In genomic region chr5:143569213-143569663, GRCh38 we compare ENCODE assay signal across 1 cellular context.
TF ChIP-seq lines count a peak whose summit lies in the region.

No MANE protein-coding gene starts in this region.

TF ChIP-seq in HepG2, 621 proteins besides CTCF, POLR2A, EP300 and RAD21 (continued from another document and continues in another):
- TF ChIP-seq CHCHD3 (CRISPR knock-in tag; IDR thresholded peaks at IDR 0.05) (no peak), GATAD2A (CRISPR knock-in tag; IDR thresholded peaks at IDR 0.05) (peak; percentile 81), IKZF4 (CRISPR knock-in tag; IDR thresholded peaks at IDR 0.05; ENCODE audit: borderline replicate concordance, low read depth, not compliant biosample characterization) (no peak), KAT8 (CRISPR knock-in tag; IDR thresholded peaks at IDR 0.05) (no peak), ZNF720 (CRISPR knock-in tag; IDR thresholded peaks at IDR 0.05) (no peak), IRX3 (CRISPR knock-in tag; IDR thresholded peaks at IDR 0.05; ENCODE audit: borderline replicate concordance, low read depth) (no peak), ZNF777 (CRISPR knock-in tag; IDR thresholded peaks at IDR 0.05) (no peak), HOXA9 (CRISPR knock-in tag; IDR thresholded peaks at IDR 0.05; ENCODE audit: borderline replicate concordance) (no peak), MEIS1 (CRISPR knock-in tag; IDR thresholded peaks at IDR 0.05; ENCODE audit: borderline replicate concordance) (no peak), RFX3 (CRISPR knock-in tag; IDR thresholded peaks at IDR 0.05) (no peak), U2AF2 (IDR thresholded peaks at IDR 0.05; ENCODE audit: low read depth, low read length) (no peak), KDM1A (CRISPR knock-in tag; IDR thresholded peaks at IDR 0.05) (no peak), ZNF382 (CRISPR knock-in tag; IDR thresholded peaks at IDR 0.05; ENCODE audit: borderline replicate concordance) (no peak), ZNF337 (CRISPR knock-in tag; IDR thresholded peaks at IDR 0.05; ENCODE audit: borderline replicate concordance, low read depth) (no peak), FOXM1 (CRISPR knock-in tag; IDR thresholded peaks at IDR 0.05) (no peak), ZNF784 (CRISPR knock-in tag; IDR thresholded peaks at IDR 0.05; ENCODE audit: borderline replicate concordance) (no peak), ZFP36 (IDR thresholded peaks at IDR 0.05; ENCODE audit: borderline replicate concordance, low read depth, low read length, partially characterized antibody) (no peak), ZBTB1 (CRISPR knock-in tag; IDR thresholded peaks at IDR 0.05; ENCODE audit: borderline replicate concordance) (no peak), GFI1 (CRISPR knock-in tag; IDR thresholded peaks at IDR 0.05; ENCODE audit: borderline replicate concordance) (no peak), NFIC (IDR thresholded peaks at IDR 0.05; ENCODE audit: low read length) (peak; percentile 57; the same call in 1 of the 2 replicates), NCOR1 (IDR thresholded peaks at IDR 0.05; ENCODE audit: borderline replicate concordance, low read length) (peak; percentile 71; the same call in 1 of the 2 replicates), ZNF263 (CRISPR knock-in tag; IDR thresholded peaks at IDR 0.05) (no peak), RBAK (CRISPR knock-in tag; IDR thresholded peaks at IDR 0.05) (no peak), ATM (IDR thresholded peaks at IDR 0.05; ENCODE audit: borderline replicate concordance) (no peak), ARNT (IDR thresholded peaks at IDR 0.05) (no peak), CEBPG (CRISPR knock-in tag; IDR thresholded peaks at IDR 0.05) (peak; percentile 74), SNRNP70 (IDR thresholded peaks at IDR 0.05; ENCODE audit: low read depth, low read length) (no peak), ZNF570 (CRISPR knock-in tag; IDR thresholded peaks at IDR 0.05; ENCODE audit: borderline replicate concordance) (no peak), MTF2 (CRISPR knock-in tag; IDR thresholded peaks at IDR 0.05; ENCODE audit: borderline replicate concordance) (no peak), ZBTB7A (CRISPR knock-in tag; IDR thresholded peaks at IDR 0.05) (no peak), HMG20A (CRISPR knock-in tag; IDR thresholded peaks at IDR 0.05; ENCODE audit: borderline replicate concordance) (no peak), NONO (IDR thresholded peaks at IDR 0.05) (no peak), NONO (CRISPR knock-in tag; conservative IDR thresholded peaks at IDR 0.05) (peak; percentile 34; the same call in 1 of the 2 replicates), SP140L (CRISPR knock-in tag; IDR thresholded peaks at IDR 0.05; ENCODE audit: borderline replicate concordance) (no peak), RCOR2 (CRISPR knock-in tag; IDR thresholded peaks at IDR 0.05) (no peak), ZNF629 (CRISPR knock-in tag; conservative IDR thresholded peaks at IDR 0.05) (no peak), POGZ (CRISPR knock-in tag; IDR thresholded peaks at IDR 0.05) (peak; percentile 53; the same call in 1 of the 2 replicates)
- TF ChIP-seq, protein P1, sequence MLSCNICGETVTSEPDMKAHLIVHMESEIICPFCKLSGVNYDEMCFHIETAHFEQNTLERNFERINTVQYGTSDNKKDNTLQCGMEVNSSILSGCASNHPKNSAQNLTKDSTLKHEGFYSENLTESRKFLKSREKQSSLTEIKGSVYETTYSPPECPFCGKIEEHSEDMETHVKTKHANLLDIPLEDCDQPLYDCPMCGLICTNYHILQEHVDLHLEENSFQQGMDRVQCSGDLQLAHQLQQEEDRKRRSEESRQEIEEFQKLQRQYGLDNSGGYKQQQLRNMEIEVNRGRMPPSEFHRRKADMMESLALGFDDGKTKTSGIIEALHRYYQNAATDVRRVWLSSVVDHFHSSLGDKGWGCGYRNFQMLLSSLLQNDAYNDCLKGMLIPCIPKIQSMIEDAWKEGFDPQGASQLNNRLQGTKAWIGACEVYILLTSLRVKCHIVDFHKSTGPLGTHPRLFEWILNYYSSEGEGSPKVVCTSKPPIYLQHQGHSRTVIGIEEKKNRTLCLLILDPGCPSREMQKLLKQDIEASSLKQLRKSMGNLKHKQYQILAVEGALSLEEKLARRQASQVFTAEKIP (CRISPR knock-in tag; IDR thresholded peaks at IDR 0.05; ENCODE audit: borderline replicate concordance) = no peak
- TF ChIP-seq, protein P2, sequence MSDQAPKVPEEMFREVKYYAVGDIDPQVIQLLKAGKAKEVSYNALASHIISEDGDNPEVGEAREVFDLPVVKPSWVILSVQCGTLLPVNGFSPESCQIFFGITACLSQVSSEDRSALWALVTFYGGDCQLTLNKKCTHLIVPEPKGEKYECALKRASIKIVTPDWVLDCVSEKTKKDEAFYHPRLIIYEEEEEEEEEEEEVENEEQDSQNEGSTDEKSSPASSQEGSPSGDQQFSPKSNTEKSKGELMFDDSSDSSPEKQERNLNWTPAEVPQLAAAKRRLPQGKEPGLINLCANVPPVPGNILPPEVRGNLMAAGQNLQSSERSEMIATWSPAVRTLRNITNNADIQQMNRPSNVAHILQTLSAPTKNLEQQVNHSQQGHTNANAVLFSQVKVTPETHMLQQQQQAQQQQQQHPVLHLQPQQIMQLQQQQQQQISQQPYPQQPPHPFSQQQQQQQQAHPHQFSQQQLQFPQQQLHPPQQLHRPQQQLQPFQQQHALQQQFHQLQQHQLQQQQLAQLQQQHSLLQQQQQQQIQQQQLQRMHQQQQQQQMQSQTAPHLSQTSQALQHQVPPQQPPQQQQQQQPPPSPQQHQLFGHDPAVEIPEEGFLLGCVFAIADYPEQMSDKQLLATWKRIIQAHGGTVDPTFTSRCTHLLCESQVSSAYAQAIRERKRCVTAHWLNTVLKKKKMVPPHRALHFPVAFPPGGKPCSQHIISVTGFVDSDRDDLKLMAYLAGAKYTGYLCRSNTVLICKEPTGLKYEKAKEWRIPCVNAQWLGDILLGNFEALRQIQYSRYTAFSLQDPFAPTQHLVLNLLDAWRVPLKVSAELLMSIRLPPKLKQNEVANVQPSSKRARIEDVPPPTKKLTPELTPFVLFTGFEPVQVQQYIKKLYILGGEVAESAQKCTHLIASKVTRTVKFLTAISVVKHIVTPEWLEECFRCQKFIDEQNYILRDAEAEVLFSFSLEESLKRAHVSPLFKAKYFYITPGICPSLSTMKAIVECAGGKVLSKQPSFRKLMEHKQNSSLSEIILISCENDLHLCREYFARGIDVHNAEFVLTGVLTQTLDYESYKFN (CRISPR knock-in tag; conservative IDR thresholded peaks at IDR 0.05) = 0 out of 2 replicates have a peak, but pooled peaks have one; percentile 26
- TF ChIP-seq, protein P3, sequence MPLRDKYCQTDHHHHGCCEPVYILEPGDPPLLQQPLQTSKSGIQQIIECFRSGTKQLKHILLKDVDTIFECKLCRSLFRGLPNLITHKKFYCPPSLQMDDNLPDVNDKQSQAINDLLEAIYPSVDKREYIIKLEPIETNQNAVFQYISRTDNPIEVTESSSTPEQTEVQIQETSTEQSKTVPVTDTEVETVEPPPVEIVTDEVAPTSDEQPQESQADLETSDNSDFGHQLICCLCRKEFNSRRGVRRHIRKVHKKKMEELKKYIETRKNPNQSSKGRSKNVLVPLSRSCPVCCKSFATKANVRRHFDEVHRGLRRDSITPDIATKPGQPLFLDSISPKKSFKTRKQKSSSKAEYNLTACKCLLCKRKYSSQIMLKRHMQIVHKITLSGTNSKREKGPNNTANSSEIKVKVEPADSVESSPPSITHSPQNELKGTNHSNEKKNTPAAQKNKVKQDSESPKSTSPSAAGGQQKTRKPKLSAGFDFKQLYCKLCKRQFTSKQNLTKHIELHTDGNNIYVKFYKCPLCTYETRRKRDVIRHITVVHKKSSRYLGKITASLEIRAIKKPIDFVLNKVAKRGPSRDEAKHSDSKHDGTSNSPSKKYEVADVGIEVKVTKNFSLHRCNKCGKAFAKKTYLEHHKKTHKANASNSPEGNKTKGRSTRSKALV (CRISPR knock-in tag; IDR thresholded peaks at IDR 0.05) = no peak
- TF ChIP-seq, protein P4, sequence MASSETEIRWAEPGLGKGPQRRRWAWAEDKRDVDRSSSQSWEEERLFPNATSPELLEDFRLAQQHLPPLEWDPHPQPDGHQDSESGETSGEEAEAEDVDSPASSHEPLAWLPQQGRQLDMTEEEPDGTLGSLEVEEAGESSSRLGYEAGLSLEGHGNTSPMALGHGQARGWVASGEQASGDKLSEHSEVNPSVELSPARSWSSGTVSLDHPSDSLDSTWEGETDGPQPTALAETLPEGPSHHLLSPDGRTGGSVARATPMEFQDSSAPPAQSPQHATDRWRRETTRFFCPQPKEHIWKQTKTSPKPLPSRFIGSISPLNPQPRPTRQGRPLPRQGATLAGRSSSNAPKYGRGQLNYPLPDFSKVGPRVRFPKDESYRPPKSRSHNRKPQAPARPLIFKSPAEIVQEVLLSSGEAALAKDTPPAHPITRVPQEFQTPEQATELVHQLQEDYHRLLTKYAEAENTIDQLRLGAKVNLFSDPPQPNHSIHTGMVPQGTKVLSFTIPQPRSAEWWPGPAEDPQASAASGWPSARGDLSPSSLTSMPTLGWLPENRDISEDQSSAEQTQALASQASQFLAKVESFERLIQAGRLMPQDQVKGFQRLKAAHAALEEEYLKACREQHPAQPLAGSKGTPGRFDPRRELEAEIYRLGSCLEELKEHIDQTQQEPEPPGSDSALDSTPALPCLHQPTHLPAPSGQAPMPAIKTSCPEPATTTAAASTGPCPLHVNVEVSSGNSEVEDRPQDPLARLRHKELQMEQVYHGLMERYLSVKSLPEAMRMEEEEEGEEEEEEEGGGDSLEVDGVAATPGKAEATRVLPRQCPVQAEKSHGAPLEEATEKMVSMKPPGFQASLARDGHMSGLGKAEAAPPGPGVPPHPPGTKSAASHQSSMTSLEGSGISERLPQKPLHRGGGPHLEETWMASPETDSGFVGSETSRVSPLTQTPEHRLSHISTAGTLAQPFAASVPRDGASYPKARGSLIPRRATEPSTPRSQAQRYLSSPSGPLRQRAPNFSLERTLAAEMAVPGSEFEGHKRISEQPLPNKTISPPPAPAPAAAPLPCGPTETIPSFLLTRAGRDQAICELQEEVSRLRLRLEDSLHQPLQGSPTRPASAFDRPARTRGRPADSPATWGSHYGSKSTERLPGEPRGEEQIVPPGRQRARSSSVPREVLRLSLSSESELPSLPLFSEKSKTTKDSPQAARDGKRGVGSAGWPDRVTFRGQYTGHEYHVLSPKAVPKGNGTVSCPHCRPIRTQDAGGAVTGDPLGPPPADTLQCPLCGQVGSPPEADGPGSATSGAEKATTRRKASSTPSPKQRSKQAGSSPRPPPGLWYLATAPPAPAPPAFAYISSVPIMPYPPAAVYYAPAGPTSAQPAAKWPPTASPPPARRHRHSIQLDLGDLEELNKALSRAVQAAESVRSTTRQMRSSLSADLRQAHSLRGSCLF (CRISPR knock-in tag; IDR thresholded peaks at IDR 0.05; ENCODE audit: borderline replicate concordance) = no peak
- TF ChIP-seq, protein P5, sequence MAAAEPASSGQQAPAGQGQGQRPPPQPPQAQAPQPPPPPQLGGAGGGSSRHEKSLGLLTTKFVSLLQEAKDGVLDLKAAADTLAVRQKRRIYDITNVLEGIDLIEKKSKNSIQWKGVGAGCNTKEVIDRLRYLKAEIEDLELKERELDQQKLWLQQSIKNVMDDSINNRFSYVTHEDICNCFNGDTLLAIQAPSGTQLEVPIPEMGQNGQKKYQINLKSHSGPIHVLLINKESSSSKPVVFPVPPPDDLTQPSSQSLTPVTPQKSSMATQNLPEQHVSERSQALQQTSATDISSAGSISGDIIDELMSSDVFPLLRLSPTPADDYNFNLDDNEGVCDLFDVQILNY (CRISPR knock-in tag; conservative IDR thresholded peaks at IDR 0.05) = no peak
- TF ChIP-seq, protein P6, sequence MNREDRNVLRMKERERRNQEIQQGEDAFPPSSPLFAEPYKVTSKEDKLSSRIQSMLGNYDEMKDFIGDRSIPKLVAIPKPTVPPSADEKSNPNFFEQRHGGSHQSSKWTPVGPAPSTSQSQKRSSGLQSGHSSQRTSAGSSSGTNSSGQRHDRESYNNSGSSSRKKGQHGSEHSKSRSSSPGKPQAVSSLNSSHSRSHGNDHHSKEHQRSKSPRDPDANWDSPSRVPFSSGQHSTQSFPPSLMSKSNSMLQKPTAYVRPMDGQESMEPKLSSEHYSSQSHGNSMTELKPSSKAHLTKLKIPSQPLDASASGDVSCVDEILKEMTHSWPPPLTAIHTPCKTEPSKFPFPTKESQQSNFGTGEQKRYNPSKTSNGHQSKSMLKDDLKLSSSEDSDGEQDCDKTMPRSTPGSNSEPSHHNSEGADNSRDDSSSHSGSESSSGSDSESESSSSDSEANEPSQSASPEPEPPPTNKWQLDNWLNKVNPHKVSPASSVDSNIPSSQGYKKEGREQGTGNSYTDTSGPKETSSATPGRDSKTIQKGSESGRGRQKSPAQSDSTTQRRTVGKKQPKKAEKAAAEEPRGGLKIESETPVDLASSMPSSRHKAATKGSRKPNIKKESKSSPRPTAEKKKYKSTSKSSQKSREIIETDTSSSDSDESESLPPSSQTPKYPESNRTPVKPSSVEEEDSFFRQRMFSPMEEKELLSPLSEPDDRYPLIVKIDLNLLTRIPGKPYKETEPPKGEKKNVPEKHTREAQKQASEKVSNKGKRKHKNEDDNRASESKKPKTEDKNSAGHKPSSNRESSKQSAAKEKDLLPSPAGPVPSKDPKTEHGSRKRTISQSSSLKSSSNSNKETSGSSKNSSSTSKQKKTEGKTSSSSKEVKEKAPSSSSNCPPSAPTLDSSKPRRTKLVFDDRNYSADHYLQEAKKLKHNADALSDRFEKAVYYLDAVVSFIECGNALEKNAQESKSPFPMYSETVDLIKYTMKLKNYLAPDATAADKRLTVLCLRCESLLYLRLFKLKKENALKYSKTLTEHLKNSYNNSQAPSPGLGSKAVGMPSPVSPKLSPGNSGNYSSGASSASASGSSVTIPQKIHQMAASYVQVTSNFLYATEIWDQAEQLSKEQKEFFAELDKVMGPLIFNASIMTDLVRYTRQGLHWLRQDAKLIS (CRISPR knock-in tag; IDR thresholded peaks at IDR 0.05) = no peak
